In genomic region chr3:42680806-42681205, GRCh38 we compare ENCODE assay signal across 18 cellular contexts. TPM values are rescaled to one million over a fixed set of nuclear protein-coding genes. Genes with fewer than 3 reads are reported as not detected.
"Had no signal": no experiment of that assay in that cellular context is flagged by ENCODE, and none has a peak within 500 bp of the region (broad histone marks: within the 10 kb centered on the region; RNA-seq: fewer than 3 reads in every experiment).

No MANE protein-coding gene starts in this region.

- H3K27ac ChIP-seq: foreskin keratinocyte had no signal

- ATAC-seq: esophagus mucosa; foreskin keratinocyte; left ventricle myocardium superior; stimulated activated memory B cell treated with anti-CD40 and anti-IgM and Interleukin-4, amounts not matched to agents 10 μg/mL and 1 μg/mL and 100 μg/mL, for 72 hours had no signal

- DNase-seq: activated CD4-positive, CD25-positive, alpha-beta regulatory T cell treated with anti-CD3 and anti-CD28 coated beads, Interleukin-2, amount 50 U/mL, for 72 hours; activated naive CD4-positive, alpha-beta T cell treated with Interleukin-2 at 50 U/mL for 16 hours; activated T-cell treated with anti-CD3 and anti-CD28 coated beads for 4 hours; foreskin keratinocyte; kidney glomerular epithelial cell; left ventricle myocardium superior; mesendoderm; stimulated activated CD4-positive, alpha-beta T cell treated with anti-CD3 and anti-CD28 coated beads, Interleukin-2, amount 100 ng/mL, for 48 hours; T1000 had no signal

RNA-seq across cellular contexts. Expression of gene KLHL40, which starts 4.5 kb away (rescaled TPM):
- total RNA-seq: activated CD8-positive, alpha-beta memory T cell treated with anti-CD3 and anti-CD28 coated beads for 36 hours; activated T-helper 17 cell treated with anti-CD3 and anti-CD28 coated beads, Interleukin-2, amount 50 U/mL, for 72 hours; aorta; bronchial epithelial cell; esophagus mucosa; foreskin keratinocyte; neural crest cell; osteocyte; pulmonary artery endothelial cell had no signal
- polyA plus RNA-seq: foreskin keratinocyte had no signal

RNA-seq across cellular contexts. Expression of gene HHATL, which starts 21.8 kb away (rescaled TPM):
- total RNA-seq: activated CD8-positive, alpha-beta memory T cell treated with anti-CD3 and anti-CD28 coated beads for 36 hours; activated T-helper 17 cell treated with anti-CD3 and anti-CD28 coated beads, Interleukin-2, amount 50 U/mL, for 72 hours; aorta; bronchial epithelial cell; esophagus mucosa; foreskin keratinocyte; neural crest cell; osteocyte; pulmonary artery endothelial cell had no signal
- polyA plus RNA-seq: foreskin keratinocyte had no signal
